ENCODE assay signal across 1 cellular context in the genomic region with DNA sequence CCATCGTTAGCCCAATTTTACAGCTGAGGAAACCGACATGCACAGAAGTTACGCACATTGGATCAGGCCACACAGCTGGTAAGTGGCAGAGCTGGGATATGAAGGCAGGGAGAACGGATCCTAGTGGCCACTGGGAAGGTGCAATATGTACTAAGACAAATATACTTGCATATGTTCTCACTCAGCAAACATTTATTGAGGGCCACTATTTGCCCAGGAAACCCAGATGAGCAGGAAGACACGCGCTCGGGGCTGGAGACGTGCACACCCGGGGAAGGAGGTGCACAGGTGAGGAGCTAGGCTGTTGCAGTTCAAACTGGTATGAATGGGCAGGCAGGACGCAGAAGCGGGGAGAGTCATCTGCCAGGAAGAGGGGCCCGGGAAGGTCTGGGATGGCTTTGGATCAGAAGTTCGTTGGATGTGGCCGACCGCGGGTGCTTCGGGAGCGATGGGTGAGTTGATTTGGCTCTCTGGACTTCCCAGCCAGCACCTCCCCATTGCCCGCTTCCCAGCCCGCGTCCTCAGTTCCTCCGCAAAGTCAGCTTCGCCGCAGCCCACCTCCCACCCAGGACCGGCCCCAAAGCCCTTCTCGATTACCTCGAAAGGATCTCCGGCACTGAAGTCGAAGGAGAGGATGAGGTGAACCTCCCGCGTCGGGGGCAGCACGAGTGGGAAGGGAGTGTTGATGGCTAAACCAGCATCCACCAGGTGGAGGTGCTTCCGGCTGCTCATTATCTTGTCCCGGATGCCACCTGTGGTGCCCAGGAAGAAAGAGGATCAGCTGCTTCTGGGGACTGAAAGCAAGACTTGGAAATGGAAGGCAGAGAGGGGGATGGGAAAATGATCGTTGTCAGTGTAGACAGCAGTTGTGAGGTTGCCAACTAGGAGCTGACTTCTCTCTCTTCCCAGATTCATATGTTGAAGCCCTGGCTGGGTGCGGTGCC.
TF ChIP-seq lines count a peak whose summit lies in the region.

No MANE protein-coding gene starts in this region.

TF ChIP-seq in GM23338, 12 proteins besides CTCF, POLR2A, EP300 and RAD21:
- TF ChIP-seq REST (IDR thresholded peaks at IDR 0.05; ENCODE audit: unreplicated experiment) (no peak), STAT1 (IDR thresholded peaks at IDR 0.05; ENCODE audit: unreplicated experiment) (no peak), JUNB (IDR thresholded peaks at IDR 0.05; ENCODE audit: unreplicated experiment) (no peak)
